Comparison of ENCODE assay signal across 27 cellular contexts in the genomic region with DNA sequence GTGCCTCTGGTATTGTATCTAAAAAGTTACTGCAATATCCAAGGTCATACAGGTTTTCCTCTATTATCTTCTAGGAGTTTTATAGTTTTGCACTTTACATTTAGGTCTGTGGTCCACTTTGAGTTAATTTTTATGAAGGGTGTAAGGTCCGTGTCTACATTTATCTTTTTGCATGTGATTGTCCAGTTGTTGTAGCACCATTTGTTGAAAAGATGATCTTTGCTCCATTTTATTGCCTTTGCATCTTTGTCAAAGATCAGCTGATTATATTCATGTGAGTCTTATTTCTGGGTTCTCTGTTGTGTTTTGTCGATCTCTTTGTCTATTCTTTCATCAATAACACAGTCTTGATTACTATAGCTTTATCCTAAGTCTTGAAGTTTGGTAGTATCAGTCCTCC.
"Had no signal": no experiment of that assay in that cellular context is flagged by ENCODE, and none has a peak within 500 bp of the region (broad histone marks: within the 10 kb centered on the region; RNA-seq: fewer than 3 reads in every experiment).

No MANE protein-coding gene starts in this region.

- H3K4me1 ChIP-seq: suprapubic skin, testis, tibial artery, tibial nerve, upper lobe of left lung, upper lobe of right lung, uterus, vagina had no signal

- H3K4me3 ChIP-seq: stomach, suprapubic skin, testis, thoracic aorta, thyroid gland, tibial artery, tibial nerve, transverse colon, upper lobe of left lung, upper lobe of right lung, uterus, vagina had no signal

- FAIRE-seq: urothelium cell line had no signal

- H3K9me3 ChIP-seq: stomach, suprapubic skin, testis, thoracic aorta, thyroid gland, tibial artery, tibial nerve, transverse colon, upper lobe of left lung, upper lobe of right lung, uterus, vagina had no signal

- DNase-seq: stimulated activated CD4-positive, alpha-beta T cell treated with anti-CD3 and anti-CD28 coated beads, Interleukin-2, amount 100 ng/mL, for 48 hours; stimulated activated CD4-positive, alpha-beta T cell treated with anti-CD3 and anti-CD28 coated beads, Interleukin-4, amount 100 ng/mL, for 1 hour; stimulated activated CD4-positive, alpha-beta T cell treated with anti-CD3 and anti-CD28 coated beads, Interleukin-4, amount 100 ng/mL, for 24 hours; stimulated activated CD4-positive, alpha-beta T cell treated with anti-CD3 and anti-CD28 coated beads, Interleukin-4, amount 100 ng/mL, for 4 hours; stimulated activated CD8-positive, alpha-beta memory T cell treated with anti-CD3 and anti-CD28 coated beads, Interleukin-4, amount 100 ng/mL, for 48 hours; stimulated activated naive B cell treated with anti-CD40 and anti-IgM and Interleukin-4, amounts not matched to agents 10 μg/mL and 1 μg/mL and 100 μg/mL, for 72 hours; stimulated activated naive CD4-positive, alpha-beta T cell; stimulated activated naive CD4-positive, alpha-beta T cell treated with Interleukin-2 at 50 U/mL for 16 hours; stimulated activated naive CD8-positive, alpha-beta T cell treated with anti-CD3 and anti-CD28 coated beads, Interleukin-15, amount 100 ng/mL, for 72 hours; stimulated activated naive CD8-positive, alpha-beta T cell treated with anti-CD3 and anti-CD28 coated beads, Interleukin-15, Interleukin-2, amounts not matched to agents 100 U/mL and 50 U/mL, for 24 hours; stomach; substantia nigra; testis; thyroid gland; tibial artery; transverse colon; trophoblast cell; upper lobe of left lung; upper lobe of right lung; uterus had no signal

- ATAC-seq: stimulated activated effector memory CD8-positive, alpha-beta T cell treated with anti-CD3 and anti-CD28 coated beads, Interleukin-12 subunit alpha, Interleukin-12 subunit beta, amount 100 ng/mL, for 72 hours; stimulated activated memory B cell treated with anti-CD40 and anti-IgM and Interleukin-4, amounts not matched to agents 10 μg/mL and 1 μg/mL and 100 μg/mL, for 72 hours; stimulated activated naive B cell treated with anti-CD40 and anti-IgM and Interleukin-4, amounts not matched to agents 10 μg/mL and 1 μg/mL and 100 μg/mL, for 72 hours; stimulated activated naive CD8-positive, alpha-beta T cell treated with anti-CD3 and anti-CD28 coated beads, Interleukin-15, amount 100 ng/mL, for 72 hours; stimulated activated naive CD8-positive, alpha-beta T cell treated with anti-CD3 and anti-CD28 coated beads, Interleukin-15, Interleukin-2, amounts not matched to agents 100 U/mL and 50 U/mL, for 24 hours; upper lobe of right lung had no signal

- H3K36me3 ChIP-seq: stomach, suprapubic skin, thoracic aorta, thyroid gland, tibial artery, tibial nerve, transverse colon, upper lobe of left lung, upper lobe of right lung, uterus, vagina had no signal

- H3K27me3 ChIP-seq: testis, thyroid gland, upper lobe of left lung, uterus, vagina had no signal

- H3K27ac ChIP-seq: stomach, suprapubic skin, testis, thoracic aorta, thyroid gland, tibial artery, tibial nerve, transverse colon, upper lobe of left lung, upper lobe of right lung, uterus, vagina had no signal
